Comparison of ENCODE assay signal across 8 cellular contexts in genomic region chr17:7841622-7842379, GRCh38. TPM values are rescaled to one million over a fixed set of nuclear protein-coding genes. Genes with fewer than 3 reads are reported as not detected.
DNase-seq lines count a peak whose midpoint lies in the region; ATAC-seq and TF ChIP-seq lines count a peak whose summit lies in the region.

No MANE protein-coding gene starts in this region.

- no peak overlapping the region for H2AFZ ChIP-seq in KMS-11 (ENCODE audit: low read depth)

- no peaks in the 10 kb centered on the region for H3K9me3 Mint-ChIP-seq in activated T-helper 17 cell treated with anti-CD3 and anti-CD28 coated beads, Interleukin-2, amount 50 U/mL, for 72 hours
- no peaks in the 10 kb centered on the region for H3K9me3 Mint-ChIP-seq in natural killer cell treated with Interleukin-12 subunit alpha and Interleukin-12 subunit beta and Interleukin-15 and Interleukin-18, amount 100 ng/mL, for 72 hours

- no peaks in the 10 kb centered on the region for H4K20me1 ChIP-seq in KMS-11 (ENCODE audit: insufficient read depth)

- no peaks in the 10 kb centered on the region for H3K79me2 ChIP-seq in KMS-11 (ENCODE audit: insufficient read depth, low read depth)

- H3K27ac ChIP-seq in KMS-11 (peak overlapping the region; percentile 59), Peyer's patch (peak overlapping the region; percentile 97 to 100 (median 97))

- peak overlapping the region; percentile 51; the same call in 1 of the 2 replicates for H3K9ac ChIP-seq in KMS-11

- H3K27ac Mint-ChIP-seq in activated T-helper 17 cell treated with anti-CD3 and anti-CD28 coated beads, Interleukin-2, amount 50 U/mL, for 72 hours, result peak overlapping the region; percentile 93
- peak overlapping the region; percentile 99 for H3K27ac Mint-ChIP-seq in natural killer cell treated with Interleukin-12 subunit alpha and Interleukin-12 subunit beta and Interleukin-15 and Interleukin-18, amount 100 ng/mL, for 72 hours

- peak overlapping the region; percentile 83 for H3K4me3 Mint-ChIP-seq in activated T-helper 17 cell treated with anti-CD3 and anti-CD28 coated beads, Interleukin-2, amount 50 U/mL, for 72 hours
- peak overlapping the region; percentile 93 for H3K4me3 Mint-ChIP-seq in natural killer cell treated with Interleukin-12 subunit alpha and Interleukin-12 subunit beta and Interleukin-15 and Interleukin-18, amount 100 ng/mL, for 72 hours

- peaks cover 10% of the 10 kb centered on the region for H3K4me1 ChIP-seq in KMS-11 (ENCODE audit: low read depth, poor library complexity, severe bottlenecking)
- H3K4me1 ChIP-seq in Peyer's patch, result peaks cover 0 to 59% (median 25%) of the 10 kb centered on the region in 4 donors

- TF ChIP-seq CTCF in BJ (IDR thresholded peaks at IDR 0.05; ENCODE audit: insufficient read depth, low read depth, low read length), result 0 out of 2 replicates have a peak, but pooled peaks have one; percentile 12
- no peak for TF ChIP-seq CTCF in KMS-11 (conservative IDR thresholded peaks at IDR 0.05; ENCODE audit: low read depth, low read length)
- peak in 4 of 6 experiments; percentile 6 to 38 (median 13) for TF ChIP-seq CTCF in Peyer's patch (IDR thresholded peaks at IDR 0.05)

- ATAC-seq in GM19372 (IDR thresholded peaks at IDR 0.05; ENCODE audit: low read depth, unreplicated experiment), result peak; percentile 19
- peak; percentile 61 for ATAC-seq in activated T-helper 17 cell treated with anti-CD3 and anti-CD28 coated beads, Interleukin-2, amount 50 U/mL, for 72 hours (replicated peaks)
- ATAC-seq in natural killer cell treated with Interleukin-12 subunit alpha and Interleukin-12 subunit beta and Interleukin-15 and Interleukin-18, amount 100 ng/mL, for 72 hours, result peak; percentile 60 to 67
- peak; percentile 48 for ATAC-seq in stimulated activated naive CD8-positive, alpha-beta T cell treated with anti-CD3 and anti-CD28 coated beads, Interleukin-15, Interleukin-2, amounts not matched to agents 100 U/mL and 50 U/mL, for 24 hours

- POLR2A ChIA-PET in BJ (lab: Charles Lee), result interaction anchor here (0.5 kb wide), 1 partner anchor 14 kb away, joined by 3 read pairs; no protein-coding TSS in a partner anchor

- H3K27me3 ChIP-seq in BJ (ENCODE audit: control insufficient read depth, insufficient read depth, low read length) (no peaks in the 10 kb centered on the region), KMS-11 (ENCODE audit: insufficient read depth, low read depth) (no peaks in the 10 kb centered on the region), Peyer's patch (no peaks in the 10 kb centered on the region)

- H3K4me1 Mint-ChIP-seq in activated T-helper 17 cell treated with anti-CD3 and anti-CD28 coated beads, Interleukin-2, amount 50 U/mL, for 72 hours, result peaks cover 48% of the 10 kb centered on the region
- peaks cover 64 to 70% of the 10 kb centered on the region in 2 donors for H3K4me1 Mint-ChIP-seq in natural killer cell treated with Interleukin-12 subunit alpha and Interleukin-12 subunit beta and Interleukin-15 and Interleukin-18, amount 100 ng/mL, for 72 hours (ENCODE audit: low read depth in 2 of 2)

- DNase-seq in BJ (ENCODE audit: low read depth) (no peak), Peyer's patch (peak; percentile 85 to 95 (median 94)), fibroblast of peridontal ligament (ENCODE audit: extremely low read depth) (peak; percentile 84)
- DNase-seq in natural killer cell treated with Interleukin-12 subunit alpha and Interleukin-12 subunit beta and Interleukin-15 and Interleukin-18, amount 100 ng/mL, for 72 hours (ENCODE audit: low spot score), result peak; percentile 91
- DNase-seq in stimulated activated naive CD8-positive, alpha-beta T cell treated with anti-CD3 and anti-CD28 coated beads, Interleukin-15, Interleukin-2, amounts not matched to agents 100 U/mL and 50 U/mL, for 24 hours, result peak; percentile 93

- peaks cover 91% of the 10 kb centered on the region for H3K36me3 Mint-ChIP-seq in activated T-helper 17 cell treated with anti-CD3 and anti-CD28 coated beads, Interleukin-2, amount 50 U/mL, for 72 hours (ENCODE audit: low read depth)
- no peaks in the 10 kb centered on the region for H3K36me3 Mint-ChIP-seq in natural killer cell treated with Interleukin-12 subunit alpha and Interleukin-12 subunit beta and Interleukin-15 and Interleukin-18, amount 100 ng/mL, for 72 hours

- H3K4me3 ChIP-seq in BJ (ENCODE audit: low read depth, low read length) (peak overlapping the region; percentile 68), KMS-11 (IDR thresholded peaks at IDR 0.05; ENCODE audit: insufficient read depth, low read depth, low read length) (no peak overlapping the region), Peyer's patch (peak overlapping the region; percentile 72 to 80 (median 79))

- no peaks in the 10 kb centered on the region for H3K9me3 ChIP-seq in Peyer's patch

- H3K36me3 ChIP-seq in BJ (ENCODE audit: control insufficient read depth, insufficient read depth, low read length) (peaks cover 13% of the 10 kb centered on the region), KMS-11 (ENCODE audit: insufficient read depth) (no peaks in the 10 kb centered on the region), Peyer's patch (peaks cover 0 to 24% (median 0%) of the 10 kb centered on the region in 3 donors)

- H3K4me2 ChIP-seq in KMS-11, result no peak overlapping the region; the same call in 1 of the 2 replicates

- CTCF ChIA-PET in BJ (lab: Yijun Ruan, JAX), result interaction anchor here (1.0 to 1.7 kb wide), 3 partner anchors 15 to 228 kb away, joined by 3 to 9 read pairs (median 3); partner anchors contain the start of gene NAA38

- no peaks in the 10 kb centered on the region for H3K27me3 Mint-ChIP-seq in activated T-helper 17 cell treated with anti-CD3 and anti-CD28 coated beads, Interleukin-2, amount 50 U/mL, for 72 hours
- H3K27me3 Mint-ChIP-seq in natural killer cell treated with Interleukin-12 subunit alpha and Interleukin-12 subunit beta and Interleukin-15 and Interleukin-18, amount 100 ng/mL, for 72 hours, result no peaks in the 10 kb centered on the region

- no peak for TF ChIP-seq POLR2A in Peyer's patch (IDR thresholded peaks at IDR 0.05)

RNA-seq across cellular contexts. Expression of gene KDM6B, which starts 7.8 kb away (rescaled TPM):
- 0.91 and 1.2 TPM in 2 replicates for polyA plus RNA-seq in BJ (2011; rRNA removed)
- 5.0 and 9.0 TPM in 2 replicates for polyA minus RNA-seq in BJ (2011; rRNA and poly(A)+ RNA removed)
- total RNA-seq in Peyer's patch, result 10 to 100 TPM; 32.1 to 45.6 (median 36.4) TPM
- 10 to 100 TPM; 33.7 to 93.3 TPM for total RNA-seq in activated T-helper 17 cell treated with anti-CD3 and anti-CD28 coated beads, Interleukin-2, amount 50 U/mL, for 72 hours
- 10 to 100 TPM; 52.0 to 67.6 TPM for total RNA-seq in natural killer cell treated with Interleukin-12 subunit alpha and Interleukin-12 subunit beta and Interleukin-15 and Interleukin-18, amount 100 ng/mL, for 72 hours

RNA-seq across cellular contexts. Expression of gene TMEM88, which starts 13.1 kb away (rescaled TPM):
- 0.25 and 0.29 TPM in 2 replicates for polyA plus RNA-seq in BJ (2011; rRNA removed)
- polyA minus RNA-seq in BJ (2011; rRNA and poly(A)+ RNA removed), result not detected in 2 replicates
- total RNA-seq in Peyer's patch, result 10 to 100 TPM in 3 of 4 donors, 1 to 10 TPM in 1; 3.4 to 29.7 (median 12.9) TPM
- total RNA-seq in activated T-helper 17 cell treated with anti-CD3 and anti-CD28 coated beads, Interleukin-2, amount 50 U/mL, for 72 hours, result 1 to 10 TPM; 1.6 to 3.2 TPM
- 1 to 10 TPM; 2.4 to 2.7 TPM for total RNA-seq in natural killer cell treated with Interleukin-12 subunit alpha and Interleukin-12 subunit beta and Interleukin-15 and Interleukin-18, amount 100 ng/mL, for 72 hours

RNA-seq across cellular contexts. Expression of gene NAA38, which starts 15.6 kb away (rescaled TPM):
- 74.9 and 82.7 TPM in 2 replicates for polyA plus RNA-seq in BJ (2011; rRNA removed)
- polyA minus RNA-seq in BJ (2011; rRNA and poly(A)+ RNA removed), result 20.8 and 34.3 TPM in 2 replicates
- total RNA-seq in Peyer's patch, result 10 to 100 TPM; 28.6 to 75.8 (median 47.8) TPM
- 100 to 1,000 TPM in 1 of 2 donors, 10 to 100 TPM in 1; 61.3 to 111 TPM for total RNA-seq in activated T-helper 17 cell treated with anti-CD3 and anti-CD28 coated beads, Interleukin-2, amount 50 U/mL, for 72 hours
- 100 to 1,000 TPM in 1 of 2 donors, 10 to 100 TPM in 1; 54.1 to 105 TPM for total RNA-seq in natural killer cell treated with Interleukin-12 subunit alpha and Interleukin-12 subunit beta and Interleukin-15 and Interleukin-18, amount 100 ng/mL, for 72 hours

RNA-seq across cellular contexts. Expression of gene CYB5D1, which starts 16.0 kb away (rescaled TPM):
- 6.7 and 7.9 TPM in 2 replicates for polyA plus RNA-seq in BJ (2011; rRNA removed)
- 6.3 and 9.3 TPM in 2 replicates for polyA minus RNA-seq in BJ (2011; rRNA and poly(A)+ RNA removed)
- 1 to 10 TPM; 3.3 to 5.1 (median 4.2) TPM for total RNA-seq in Peyer's patch
- 10 to 100 TPM; 14.8 to 19.4 TPM for total RNA-seq in activated T-helper 17 cell treated with anti-CD3 and anti-CD28 coated beads, Interleukin-2, amount 50 U/mL, for 72 hours
- total RNA-seq in natural killer cell treated with Interleukin-12 subunit alpha and Interleukin-12 subunit beta and Interleukin-15 and Interleukin-18, amount 100 ng/mL, for 72 hours, result 10 to 100 TPM; 11.3 to 12.9 TPM

RNA-seq across cellular contexts. Expression of gene CHD3, which starts 46.8 kb away (rescaled TPM):
- polyA plus RNA-seq in BJ (2011; rRNA removed), result 43.5 and 49.1 TPM in 2 replicates
- 67.4 and 108 TPM in 2 replicates for polyA minus RNA-seq in BJ (2011; rRNA and poly(A)+ RNA removed)
- total RNA-seq in Peyer's patch, result 10 to 100 TPM; 36.1 to 99.9 (median 45.1) TPM
- total RNA-seq in activated T-helper 17 cell treated with anti-CD3 and anti-CD28 coated beads, Interleukin-2, amount 50 U/mL, for 72 hours, result 100 to 1,000 TPM; 154 to 217 TPM
- 100 to 1,000 TPM; 106 to 192 TPM for total RNA-seq in natural killer cell treated with Interleukin-12 subunit alpha and Interleukin-12 subunit beta and Interleukin-15 and Interleukin-18, amount 100 ng/mL, for 72 hours
